In the genomic region with DNA sequence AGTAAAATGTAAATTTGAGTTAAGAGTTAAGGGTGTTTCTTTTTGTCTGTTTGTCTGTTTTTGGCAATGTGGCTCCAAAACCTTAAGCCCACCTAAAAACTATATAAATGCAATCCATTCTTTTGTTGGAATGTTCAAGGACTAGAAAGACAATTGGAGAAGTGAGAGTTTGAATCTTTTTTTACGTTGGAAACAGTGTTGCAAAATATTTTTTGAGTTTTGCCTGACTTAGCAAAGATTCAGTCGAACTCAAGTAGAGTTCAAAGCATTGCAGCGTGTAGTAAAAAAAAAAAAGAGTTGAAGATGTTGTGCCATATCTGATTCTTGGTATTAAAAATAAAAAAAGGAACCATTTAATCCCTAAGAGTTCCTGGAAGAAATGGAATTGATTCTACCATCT, we compare ENCODE assay signal across 8 cellular contexts.
DNase-seq lines count a peak whose midpoint lies in the region; ATAC-seq and TF ChIP-seq lines count a peak whose summit lies in the region.

No MANE protein-coding gene starts in this region.

- peak overlapping the region; percentile 90 for H3K4me3 ChIP-seq in SU-DHL-6 (ENCODE audit: insufficient read depth, low read length, poor library complexity, severe bottlenecking)
- H3K4me3 ChIP-seq in iPS-15b (ENCODE audit: low read depth, low read length): peak overlapping the region; percentile 59
- H3K4me3 ChIP-seq in subcutaneous abdominal adipose tissue (ENCODE audit: low read depth in 1 of 5, low read length in 5 of 5): peak overlapping the region in 4 of 5 donors; percentile 45 to 64 (median 50)

- TF ChIP-seq CTCF in SU-DHL-6 (IDR thresholded peaks at IDR 0.05; ENCODE audit: insufficient read depth, low read length, poor library complexity, severe bottlenecking): no peak

- peaks cover 50% of the 10 kb centered on the region for H3K79me2 ChIP-seq in SU-DHL-6 (ENCODE audit: insufficient read depth, low read length)

- H3K27ac ChIP-seq in SU-DHL-6 (ENCODE audit: low read depth, low read length) (peak overlapping the region; percentile 91), subcutaneous abdominal adipose tissue (ENCODE audit: low read depth, low read length) (no peak overlapping the region)

- H2AFZ ChIP-seq in SU-DHL-6 (ENCODE audit: low read depth, low read length, severe bottlenecking): no peak overlapping the region

- H3K27me3 ChIP-seq in SU-DHL-6 (ENCODE audit: low read length) (no peaks in the 10 kb centered on the region), iPS-15b (ENCODE audit: control insufficient read depth, insufficient read depth, low read length) (peaks cover 21% of the 10 kb centered on the region), subcutaneous abdominal adipose tissue (ENCODE audit: control insufficient read depth in 5 of 5, insufficient read depth in 4 of 5, low read length in 5 of 5) (peaks cover 5 to 25% (median 11%) of the 10 kb centered on the region in 5 donors)

- no peak for ATAC-seq in HG03095 (IDR thresholded peaks at IDR 0.05; ENCODE audit: unreplicated experiment)

- H4K20me1 ChIP-seq in SU-DHL-6 (ENCODE audit: low read depth, low read length): no peaks in the 10 kb centered on the region

- H3K9ac ChIP-seq in SU-DHL-6 (ENCODE audit: low read length) (peak overlapping the region; percentile 90), iPS-15b (ENCODE audit: low read depth, low read length) (no peak overlapping the region), subcutaneous abdominal adipose tissue (ENCODE audit: low read length in 5 of 5) (no peak overlapping the region)

- H3K9me3 ChIP-seq in SU-DHL-6 (ENCODE audit: insufficient read depth, low read length) (no peaks in the 10 kb centered on the region), iPS-15b (ENCODE audit: control insufficient read depth, insufficient read depth, low read length) (no peaks in the 10 kb centered on the region), subcutaneous abdominal adipose tissue (ENCODE audit: control insufficient read depth in 5 of 5, low read length in 5 of 5) (no peaks in the 10 kb centered on the region)

- H3F3A ChIP-seq in SU-DHL-6 (ENCODE audit: insufficient read depth): peaks cover 41% of the 10 kb centered on the region

- peak overlapping the region; percentile 77 for H3K4me2 ChIP-seq in SU-DHL-6 (ENCODE audit: low read depth, low read length, poor library complexity, severe bottlenecking)

- H3K9me2 ChIP-seq in SU-DHL-6 (replicated peaks; ENCODE audit: insufficient read depth, low read length): no peaks in the 10 kb centered on the region

- DNase-seq in NCI-H2171 treated with DMSO at 0.1 percent for 48 hours (lab: John Stamatoyannopoulos, UW) (peak; percentile 39), NCI-H2171 (lab: John Stamatoyannopoulos, UW) (no peak), GDM1 (lab: John Stamatoyannopoulos, UW) (no peak)
- no peak for DNase-seq in activated CD4-positive, CD25-positive, alpha-beta regulatory T cell (lab: John Stamatoyannopoulos, UW)

- H3K4me1 ChIP-seq in iPS-15b (ENCODE audit: control insufficient read depth, insufficient read depth, low read length) (peaks cover 5% of the 10 kb centered on the region), subcutaneous abdominal adipose tissue (ENCODE audit: control insufficient read depth in 5 of 5, insufficient read depth in 5 of 5, low read length in 5 of 5) (peaks cover 0 to 14% (median 11%) of the 10 kb centered on the region in 5 donors)

- H3K36me3 ChIP-seq in SU-DHL-6 (ENCODE audit: low read length) (no peaks in the 10 kb centered on the region), iPS-15b (ENCODE audit: control insufficient read depth, insufficient read depth, low read length) (no peaks in the 10 kb centered on the region), subcutaneous abdominal adipose tissue (ENCODE audit: control insufficient read depth in 5 of 5, insufficient read depth in 5 of 5, low read length in 5 of 5) (no peaks in the 10 kb centered on the region)
